8 cellular contexts compared by ENCODE assay signal in the genomic region with DNA sequence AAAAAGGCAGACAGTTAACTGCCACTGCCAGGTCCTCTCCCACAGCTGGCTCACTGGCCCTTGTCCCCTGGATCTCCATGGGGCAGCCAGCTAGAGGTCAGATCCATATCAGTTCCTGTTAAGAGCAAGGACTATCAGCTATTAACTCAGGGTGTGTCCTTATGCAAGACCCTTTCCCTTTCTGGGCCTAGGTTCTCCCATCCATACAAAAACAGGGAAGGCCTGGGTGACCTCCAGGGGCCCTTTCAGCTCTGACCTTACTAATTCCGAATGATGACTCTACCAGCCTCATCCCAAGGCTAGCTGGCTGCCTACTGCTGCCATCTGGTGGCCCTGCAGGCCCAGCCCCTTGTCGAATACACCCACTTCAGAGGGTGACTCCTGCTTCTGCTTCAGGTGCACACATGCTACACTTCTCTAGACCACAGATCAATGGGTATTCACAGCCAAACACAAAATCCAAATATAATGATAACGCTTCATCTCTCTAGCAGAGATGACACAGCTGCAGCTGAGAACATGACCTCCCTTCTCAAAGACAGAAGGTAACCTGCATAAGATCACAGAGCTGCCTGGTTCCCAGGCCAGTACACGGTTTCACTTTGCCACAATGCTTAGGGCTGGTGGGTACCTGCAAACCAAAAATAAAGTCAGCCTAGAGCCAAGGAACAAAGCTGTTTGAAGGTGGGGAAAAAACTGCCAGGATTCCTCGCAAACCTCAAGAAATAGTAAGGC. TPM values are rescaled to one million over a fixed set of nuclear protein-coding genes. Genes with fewer than 3 reads are reported as not detected.
DNase-seq lines count a peak whose midpoint lies in the region; ATAC-seq, FAIRE-seq and TF ChIP-seq lines count a peak whose summit lies in the region.

No MANE protein-coding gene starts in this region.

- peak; percentile 67 for TF ChIP-seq RAD21 in A549 (conservative IDR thresholded peaks at IDR 0.05 in 1 of 2, IDR thresholded peaks at IDR 0.05 in 1 of 2)

- POLR2A ChIA-PET in A549 (lab: Yijun Ruan, JAX), result interaction anchor here (1.1 kb wide), 1 partner anchor 248 kb away, joined by 6 read pairs; no protein-coding TSS in a partner anchor

- DNase-seq in A549 (ENCODE audit: low read depth in 1 of 2, low spot score in 1 of 2), result peak; percentile 55 to 72
- DNase-seq in ELR (ENCODE audit: low read depth), result peak; percentile 71
- peak; percentile 45 for DNase-seq in MG63
- peak; percentile 44 for DNase-seq in UCSD-AML1 (lab: John Stamatoyannopoulos, UW; ENCODE audit: unreplicated experiment)
- DNase-seq in fibroblast of pulmonary artery (ENCODE audit: low read depth), result peak; percentile 54
- DNase-seq in pancreas, result peak in 5 of 6 donors; percentile 12 to 65 (median 43)

- no peaks in the 10 kb centered on the region for H3K9me3 ChIP-seq in A549
- no peaks in the 10 kb centered on the region for H3K9me3 ChIP-seq in MG63
- no peaks in the 10 kb centered on the region for H3K9me3 ChIP-seq in pancreas

- H3K4me2 ChIP-seq in A549, result no peak overlapping the region

- FAIRE-seq in A549 (lab: Jason Lieb, UNC), result no peak
- FAIRE-seq in pancreas (lab: Jason Lieb, UNC), result no peak

- TF ChIP-seq EP300 in A549 (IDR thresholded peaks at IDR 0.05), result no peak

- H3K27me3 ChIP-seq in MG63 (no peaks in the 10 kb centered on the region), pancreas (no peaks in the 10 kb centered on the region)

- WGBS in A549 (ENCODE audit: missing lambda C conversion rate), result 39% methylated on average over 5 of the region's 5 CpGs
- 45 to 49% methylated on average over 5 of the region's 5 CpGs for WGBS in pancreas, 2 donors

- H3K4me3 ChIP-seq in A549 (no peak overlapping the region), MG63 (no peak overlapping the region), fibroblast of pulmonary artery (replicated peaks; ENCODE audit: low read depth, low read length) (no peak overlapping the region), pancreas (no peak overlapping the region)

- CTCF ChIA-PET in A549 (lab: Yijun Ruan, JAX), result interaction anchor here (0.6 to 24.3 kb wide), 56 partner anchors 8 to 748 kb away, joined by 3 to 403 read pairs (median 5); a partner anchor contains a TSS

- TF ChIP-seq POLR2A in A549 (IDR thresholded peaks at IDR 0.05; ENCODE audit: low read length), result no peak

- H3K36me3 ChIP-seq in MG63 (no peaks in the 10 kb centered on the region), pancreas (no peaks in the 10 kb centered on the region)

- no peaks in the 10 kb centered on the region for H3K4me1 ChIP-seq in A549
- H3K4me1 ChIP-seq in pancreas, result no peaks in the 10 kb centered on the region

- H3K27ac ChIP-seq in A549 (no peak overlapping the region), pancreas (no peak overlapping the region)

- intact Hi-C loops in pancreas (cut with DNase I), result loop anchor here (10.0 kb wide), 3 partner anchors 214 to 384 kb away; no protein-coding TSS in a partner anchor

- peak; percentile 98 for ATAC-seq in A549
- peak; percentile 60 to 92 (median 88) for ATAC-seq in pancreas
- no peak for ATAC-seq in HG03139 (IDR thresholded peaks at IDR 0.05; ENCODE audit: unreplicated experiment)
- no peak for ATAC-seq in HG03039 (IDR thresholded peaks at IDR 0.05; ENCODE audit: unreplicated experiment)

- TF ChIP-seq CTCF in A549 (IDR thresholded peaks at IDR 0.05) (peak; percentile 76), fibroblast of pulmonary artery (IDR thresholded peaks at IDR 0.05; ENCODE audit: low read length, missing control alignments) (peak; percentile 92), pancreas (IDR thresholded peaks at IDR 0.05) (peak; percentile 13 to 48 (median 37))

TF ChIP-seq in A549, 52 proteins besides CTCF, POLR2A, EP300 and RAD21:
- TF ChIP-seq JUNB (IDR thresholded peaks at IDR 0.05) (no peak), EHF (CRISPR knock-in tag; IDR thresholded peaks at IDR 0.05) (no peak), RARB (CRISPR knock-in tag; IDR thresholded peaks at IDR 0.05) (no peak), CEBPB (IDR thresholded peaks at IDR 0.05) (no peak), ZNF302 (CRISPR knock-in tag; IDR thresholded peaks at IDR 0.05) (no peak), ZSCAN20 (CRISPR knock-in tag; IDR thresholded peaks at IDR 0.05) (no peak), ESRRA (IDR thresholded peaks at IDR 0.05; ENCODE audit: borderline replicate concordance, low read length) (0 out of 2 replicates have a peak, but pooled peaks have one; percentile 56), HOXA7 (CRISPR knock-in tag; IDR thresholded peaks at IDR 0.05) (no peak), SMC3 (IDR thresholded peaks at IDR 0.05) (peak; percentile 84)
- TF ChIP-seq, protein P1, sequence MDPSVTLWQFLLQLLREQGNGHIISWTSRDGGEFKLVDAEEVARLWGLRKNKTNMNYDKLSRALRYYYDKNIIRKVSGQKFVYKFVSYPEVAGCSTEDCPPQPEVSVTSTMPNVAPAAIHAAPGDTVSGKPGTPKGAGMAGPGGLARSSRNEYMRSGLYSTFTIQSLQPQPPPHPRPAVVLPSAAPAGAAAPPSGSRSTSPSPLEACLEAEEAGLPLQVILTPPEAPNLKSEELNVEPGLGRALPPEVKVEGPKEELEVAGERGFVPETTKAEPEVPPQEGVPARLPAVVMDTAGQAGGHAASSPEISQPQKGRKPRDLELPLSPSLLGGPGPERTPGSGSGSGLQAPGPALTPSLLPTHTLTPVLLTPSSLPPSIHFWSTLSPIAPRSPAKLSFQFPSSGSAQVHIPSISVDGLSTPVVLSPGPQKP (IDR thresholded peaks at IDR 0.05; ENCODE audit: low read depth, low read length), result no peak

RNA-seq across cellular contexts. Expression of a gene that starts 34.1 kb away (rescaled TPM):
- polyA plus RNA-seq in A549 (2011; rRNA removed) (24.1 and 25.6 TPM in 2 replicates), A549 (2017; fragmentation: RNase III; extraction: RNeasy Plus Mini Kit Qiagen cat#74134 plus additional on column Dnase treatment) (17.2 to 20.7 TPM (median 20.1 TPM) in 3 replicates), pancreas (100 to 1,000 TPM in 1 of 2 donors, 10 to 100 TPM in 1; 51.9 to 101 TPM)
- polyA plus RNA-seq in A549 (2012; cell fraction: cytosol; rRNA removed), result 15.1 and 16.1 TPM in 2 replicates
- polyA plus RNA-seq in A549 (2012; cell fraction: nucleus; rRNA removed), result 9.9 and 14.6 TPM in 2 replicates
- 26.4 and 31.0 TPM in 2 replicates for polyA minus RNA-seq in A549 (2011; rRNA and poly(A)+ RNA removed)
- total RNA-seq in MG63 (2014; rRNA removed; shearing (Covaris generic); ENCODE audit: low replicate concordance), result 14.0 and 19.0 TPM in 2 replicates
- 10 to 100 TPM; 17.8 to 29.6 (median 24.0) TPM for total RNA-seq in pancreas

Comparison
In these comparisons a context has a peak if more than half of its experiments do, and no peak if none do; other contexts are left out.
1. ATAC-seq: peak in A549 (2 of 2) and pancreas (4 of 4); none in HG03139 (single experiment) and HG03039 (single experiment).
2. CTCF ChIP-seq: peak in every context shown above with its lines; median percentile 92 in fibroblast of pulmonary artery; 76 in A549; 37 in pancreas.
3. Peak in every context shown above with its lines, with median percentiles within 50 percentile points of each other: DNase-seq.